Comparison of ENCODE assay signal across 13 cellular contexts in the genomic region with DNA sequence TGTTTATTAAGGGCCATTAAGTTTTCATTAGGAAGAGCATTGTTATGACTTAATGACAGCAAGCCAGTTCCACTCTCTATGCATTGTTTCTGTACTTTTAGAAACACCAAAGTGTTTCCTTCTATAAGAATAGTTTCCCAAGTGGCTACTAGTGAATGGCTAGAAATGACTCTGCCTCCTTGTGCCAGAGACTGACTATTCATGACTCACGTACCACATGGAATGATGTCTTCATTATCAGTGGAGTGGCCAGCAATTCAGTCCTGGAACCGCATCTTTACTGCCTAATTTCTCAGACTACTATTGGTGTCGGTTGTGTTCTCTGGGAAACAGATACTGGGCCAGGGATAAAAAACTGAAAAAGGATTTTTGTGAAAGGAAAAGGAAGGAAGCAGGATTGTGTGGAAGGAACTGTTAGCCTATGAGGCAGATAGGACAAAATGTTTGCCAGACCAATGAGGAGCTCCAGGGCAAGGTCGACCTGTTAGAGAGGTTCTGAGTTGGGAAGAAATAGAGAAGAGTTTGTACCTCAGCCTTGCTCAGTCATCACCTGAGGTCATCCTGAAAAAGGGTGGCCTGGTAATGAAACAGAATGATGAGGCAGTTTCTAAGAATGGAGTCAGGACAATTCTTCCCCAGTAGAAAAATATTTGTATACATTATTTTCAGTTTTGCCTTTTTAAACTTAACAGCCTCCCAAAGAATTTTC.
DNase-seq lines count a peak whose midpoint lies in the region; ATAC-seq and TF ChIP-seq lines count a peak whose summit lies in the region.
"Had no signal": no experiment of that assay in that cellular context is flagged by ENCODE, and none has a peak within 500 bp of the region (broad histone marks: within the 10 kb centered on the region; RNA-seq: fewer than 3 reads in every experiment).

No MANE protein-coding gene starts in this region.

- POLR2A ChIA-PET in AG04450 (lab: Yijun Ruan, JAX) = no interaction called here

- 81 to 83% methylated on average over 4 of the region's 4 CpGs for WGBS in aorta, 2 donors

- DNase-seq in AG04450 (ENCODE audit: low read depth, low spot score) (peak; percentile 65), HK-2 (ENCODE audit: unreplicated experiment) (peak; percentile 32), astrocyte of the hippocampus (ENCODE audit: low read depth, low spot score) (peak; percentile 82), iris pigment epithelial cell (ENCODE audit: low read depth) (peak; percentile 90), amygdala (lab: John Stamatoyannopoulos, UW) (no peak), aorta (no peak), NCI-H345 treated with DMSO at 0.1 percent for 48 hours (lab: John Stamatoyannopoulos, UW; ENCODE audit: unreplicated experiment) (no peak)
- DNase-seq: activated CD4-positive, CD25-positive, alpha-beta regulatory T cell treated with anti-CD3 and anti-CD28 coated beads, Interleukin-2, amount 50 U/mL, for 72 hours; CD8-positive, alpha-beta T cell; hippocampal formation; NCI-H524; psoas muscle had no signal

- intact Hi-C loops in aorta (cut with DNase I) = no loop called here

- ATAC-seq in GM19463 (IDR thresholded peaks at IDR 0.05; ENCODE audit: unreplicated experiment) = no peak
- no peak for ATAC-seq in aorta (ENCODE audit: low FRiP score)
- ATAC-seq: CD8-positive, alpha-beta T cell had no signal

- H3K4me3 ChIP-seq in AG04450 (ENCODE audit: low read depth, low read length) = no peak overlapping the region
- H3K4me3 ChIP-seq in aorta (ENCODE audit: low read length in 2 of 2) = no peak overlapping the region
- H3K4me3 ChIP-seq: psoas muscle had no signal

- no peak for TF ChIP-seq CTCF in AG04450 (IDR thresholded peaks at IDR 0.05; ENCODE audit: low read depth, low read length)

- H3K36me3 ChIP-seq in aorta (ENCODE audit: control insufficient read depth in 1 of 2, insufficient read depth in 2 of 2, low read length in 1 of 2) = no peaks in the 10 kb centered on the region

- H3K27ac ChIP-seq in AG04450 (ENCODE audit: low read depth, low read length) = peak overlapping the region; percentile 78
- H3K27ac ChIP-seq in aorta (ENCODE audit: low read depth in 1 of 2, low read length in 2 of 2) = no peak overlapping the region
- H3K27ac ChIP-seq: psoas muscle had no signal

- CTCF ChIA-PET in AG04450 (lab: Charles Lee) = no interaction called here

- H3K9me3 ChIP-seq in AG04450 (ENCODE audit: control insufficient read depth, insufficient read depth, low read length) (no peaks in the 10 kb centered on the region), aorta (ENCODE audit: control insufficient read depth, low read length) (no peaks in the 10 kb centered on the region)
- H3K9me3 ChIP-seq: psoas muscle had no signal

- H3K27me3 ChIP-seq in AG04450 (ENCODE audit: control insufficient read depth, insufficient read depth, low read length) (no peaks in the 10 kb centered on the region), aorta (ENCODE audit: control insufficient read depth in 1 of 2, insufficient read depth in 2 of 2, low read length in 1 of 2) (no peaks in the 10 kb centered on the region)

- H3K4me1 ChIP-seq in aorta (ENCODE audit: control insufficient read depth in 1 of 2, insufficient read depth in 2 of 2, low read length in 2 of 2) = peaks cover 0 to 2% of the 10 kb centered on the region in 2 donors
- H3K4me1 ChIP-seq: psoas muscle had no signal

Comparison
In these comparisons a context has a peak if more than half of its experiments do, and no peak if none do; other contexts are left out.
1. DNase-seq: peak in AG04450 (single experiment), HK-2 (single experiment), astrocyte of the hippocampus (single experiment) and iris pigment epithelial cell (single experiment); none in amygdala (0 of 56), aorta (0 of 2) and NCI-H345 treated with DMSO at 0.1 percent for 48 hours (single experiment).